In genomic region chr16:3718019-3718391, GRCh38 we compare ENCODE assay signal across 9 cellular contexts. TPM values are rescaled to one million over a fixed set of nuclear protein-coding genes. Genes with fewer than 3 reads are reported as not detected.
DNase-seq lines count a peak whose midpoint lies in the region; ATAC-seq, FAIRE-seq and TF ChIP-seq lines count a peak whose summit lies in the region.
"Had no signal": no experiment of that assay in that cellular context is flagged by ENCODE, and none has a peak within 500 bp of the region (broad histone marks: within the 10 kb centered on the region; RNA-seq: fewer than 3 reads in every experiment).

No MANE protein-coding gene starts in this region.

- DNase-seq in small intestine, result no peak
- DNase-seq in NCI-H510A treated with DMSO at 0.1 percent for 48 hours (lab: John Stamatoyannopoulos, UW), result no peak
- no peak for DNase-seq in iPS-NIHi7 (ENCODE audit: extremely low spot score)
- DNase-seq in MV-4-11 (lab: John Stamatoyannopoulos, UW), result no peak
- DNase-seq in GM13976 (ENCODE audit: low spot score), result no peak

- H3K9me3 ChIP-seq in HEK293 (ENCODE audit: control insufficient read depth, insufficient read depth, low read depth, low read length) (no peaks in the 10 kb centered on the region), gastroesophageal sphincter (no peaks in the 10 kb centered on the region), small intestine (ENCODE audit: control insufficient read depth, low read depth) (no peaks in the 10 kb centered on the region)

- H3K36me3 ChIP-seq in HEK293 (ENCODE audit: control insufficient read depth in 2 of 2, insufficient read depth in 1 of 2, low read length in 2 of 2), result peaks cover 4 to 20% of the 10 kb centered on the region in 2 experiments; a peak in 2 of 3 replicates
- H3K36me3 ChIP-seq in gastroesophageal sphincter, result peaks cover 0 to 11% of the 10 kb centered on the region in 2 donors
- H3K36me3 ChIP-seq in small intestine (ENCODE audit: control insufficient read depth in 2 of 2, insufficient read depth in 2 of 2, low read length in 2 of 2), result no peaks in the 10 kb centered on the region

- H3K27me3 ChIP-seq in gastroesophageal sphincter (no peaks in the 10 kb centered on the region), small intestine (ENCODE audit: control insufficient read depth in 2 of 2, insufficient read depth in 2 of 2, low read length in 2 of 2) (no peaks in the 10 kb centered on the region)

- peak overlapping the region; percentile 80; the same call in 1 of the 2 replicates for H3K27ac ChIP-seq in HEK293 (ENCODE audit: extremely low read depth, low read depth, low read length)
- H3K27ac ChIP-seq in gastroesophageal sphincter, result peak overlapping the region; percentile 73 to 91 (median 89)
- peak overlapping the region; percentile 86 to 96 for H3K27ac ChIP-seq in small intestine (ENCODE audit: low read depth in 1 of 2, low read length in 1 of 2)

- POLR2A ChIA-PET in HEK293 (lab: Yijun Ruan, JAX), result interaction anchor here (0.6 to 1.6 kb wide), 6 partner anchors 28 to 265 kb away, joined by 3 to 6 read pairs (median 4); no protein-coding TSS in a partner anchor

- FAIRE-seq in small intestine (lab: Jason Lieb, UNC), result no peak
- FAIRE-seq: endometrium had no signal

- TF ChIP-seq POLR2A in gastroesophageal sphincter (IDR thresholded peaks at IDR 0.05), result no peak

- TF ChIP-seq CTCF in HEK293 (tag by site-specific recombination; IDR thresholded peaks at IDR 0.05) (no peak), WI38 (IDR thresholded peaks at IDR 0.05; ENCODE audit: low read depth, low read length) (no peak), gastroesophageal sphincter (IDR thresholded peaks at IDR 0.05) (no peak), GM13976 (IDR thresholded peaks at IDR 0.05; ENCODE audit: borderline replicate concordance, control extremely low read depth, extremely low read depth, insufficient read depth, missing control alignments) (no peak)

- no peak for TF ChIP-seq EP300 in gastroesophageal sphincter (IDR thresholded peaks at IDR 0.05)

- H3K4me3 ChIP-seq in HEK293 (ENCODE audit: low read depth, low read length) (peak overlapping the region; percentile 68), WI38 (ENCODE audit: low read depth, low read length) (peak overlapping the region; percentile 95), gastroesophageal sphincter (peak overlapping the region; percentile 76 to 97), small intestine (ENCODE audit: low read depth in 1 of 2, low read length in 2 of 2) (peak overlapping the region; percentile 66 to 93)

- 6 to 56% methylated on average over 2 to 4 of the region's 5 CpGs for WGBS in gastroesophageal sphincter (ENCODE audit: low coverage in 1 of 2), 2 donors
- WGBS in small intestine, 3 donors, result 23 to 25% (median 25%) methylated on average over 5 of the region's 5 CpGs

- no peaks in the 10 kb centered on the region for H3K4me1 ChIP-seq in HEK293 (ENCODE audit: control insufficient read depth, insufficient read depth, low read length)
- peaks cover 0 to 22% (median 10%) of the 10 kb centered on the region in 3 donors for H3K4me1 ChIP-seq in gastroesophageal sphincter
- peaks cover 0 to 3% of the 10 kb centered on the region in 2 donors for H3K4me1 ChIP-seq in small intestine (ENCODE audit: control insufficient read depth in 2 of 2, insufficient read depth in 1 of 2, low read depth in 1 of 2, low read length in 1 of 2)

- in situ Hi-C loops in GM13976 (cut with MboI; ENCODE audit: low sequenced_read_pairs, unreplicated experiment), result no loop called here

- ATAC-seq in gastroesophageal sphincter, result no peak

- CTCF ChIA-PET in HEK293 (lab: Yijun Ruan, JAX), result no interaction called here

TF ChIP-seq in HEK293, 187 proteins besides CTCF, POLR2A, EP300 and RAD21 (continues in another document):
- TF ChIP-seq ZBTB20 (tag by site-specific recombination; IDR thresholded peaks at IDR 0.05) (no peak), ZNF776 (tag by site-specific recombination; IDR thresholded peaks at IDR 0.05; ENCODE audit: borderline replicate concordance) (no peak), ZNF558 (tag by site-specific recombination; IDR thresholded peaks at IDR 0.05) (no peak), ZNF404 (tag by site-specific recombination; IDR thresholded peaks at IDR 0.05) (no peak), ZNF394 (tag by site-specific recombination; IDR thresholded peaks at IDR 0.05; ENCODE audit: borderline replicate concordance) (no peak), ZNF830 (tag by site-specific recombination; IDR thresholded peaks at IDR 0.05; ENCODE audit: low read depth) (no peak), ZNF518A (tag by site-specific recombination; conservative IDR thresholded peaks at IDR 0.05; ENCODE audit: low read depth) (no peak), ZNF416 (tag by site-specific recombination; IDR thresholded peaks at IDR 0.05) (no peak)
- TF ChIP-seq, protein P1, sequence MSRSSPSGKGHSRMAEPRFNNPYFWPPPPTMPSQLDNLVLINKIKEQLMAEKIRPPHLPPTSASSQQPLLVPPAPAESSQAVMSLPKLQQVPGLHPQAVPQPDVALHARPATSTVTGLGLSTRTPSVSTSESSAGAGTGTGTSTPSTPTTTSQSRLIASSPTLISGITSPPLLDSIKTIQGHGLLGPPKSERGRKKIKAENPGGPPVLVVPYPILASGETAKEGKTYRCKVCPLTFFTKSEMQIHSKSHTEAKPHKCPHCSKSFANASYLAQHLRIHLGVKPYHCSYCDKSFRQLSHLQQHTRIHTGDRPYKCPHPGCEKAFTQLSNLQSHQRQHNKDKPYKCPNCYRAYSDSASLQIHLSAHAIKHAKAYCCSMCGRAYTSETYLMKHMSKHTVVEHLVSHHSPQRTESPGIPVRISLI (tag by site-specific recombination; IDR thresholded peaks at IDR 0.05), result no peak
- TF ChIP-seq, protein P2, sequence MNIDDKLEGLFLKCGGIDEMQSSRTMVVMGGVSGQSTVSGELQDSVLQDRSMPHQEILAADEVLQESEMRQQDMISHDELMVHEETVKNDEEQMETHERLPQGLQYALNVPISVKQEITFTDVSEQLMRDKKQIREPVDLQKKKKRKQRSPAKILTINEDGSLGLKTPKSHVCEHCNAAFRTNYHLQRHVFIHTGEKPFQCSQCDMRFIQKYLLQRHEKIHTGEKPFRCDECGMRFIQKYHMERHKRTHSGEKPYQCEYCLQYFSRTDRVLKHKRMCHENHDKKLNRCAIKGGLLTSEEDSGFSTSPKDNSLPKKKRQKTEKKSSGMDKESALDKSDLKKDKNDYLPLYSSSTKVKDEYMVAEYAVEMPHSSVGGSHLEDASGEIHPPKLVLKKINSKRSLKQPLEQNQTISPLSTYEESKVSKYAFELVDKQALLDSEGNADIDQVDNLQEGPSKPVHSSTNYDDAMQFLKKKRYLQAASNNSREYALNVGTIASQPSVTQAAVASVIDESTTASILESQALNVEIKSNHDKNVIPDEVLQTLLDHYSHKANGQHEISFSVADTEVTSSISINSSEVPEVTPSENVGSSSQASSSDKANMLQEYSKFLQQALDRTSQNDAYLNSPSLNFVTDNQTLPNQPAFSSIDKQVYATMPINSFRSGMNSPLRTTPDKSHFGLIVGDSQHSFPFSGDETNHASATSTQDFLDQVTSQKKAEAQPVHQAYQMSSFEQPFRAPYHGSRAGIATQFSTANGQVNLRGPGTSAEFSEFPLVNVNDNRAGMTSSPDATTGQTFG (tag by site-specific recombination; IDR thresholded peaks at IDR 0.05; ENCODE audit: borderline replicate concordance), result no peak
- TF ChIP-seq, protein P3, sequence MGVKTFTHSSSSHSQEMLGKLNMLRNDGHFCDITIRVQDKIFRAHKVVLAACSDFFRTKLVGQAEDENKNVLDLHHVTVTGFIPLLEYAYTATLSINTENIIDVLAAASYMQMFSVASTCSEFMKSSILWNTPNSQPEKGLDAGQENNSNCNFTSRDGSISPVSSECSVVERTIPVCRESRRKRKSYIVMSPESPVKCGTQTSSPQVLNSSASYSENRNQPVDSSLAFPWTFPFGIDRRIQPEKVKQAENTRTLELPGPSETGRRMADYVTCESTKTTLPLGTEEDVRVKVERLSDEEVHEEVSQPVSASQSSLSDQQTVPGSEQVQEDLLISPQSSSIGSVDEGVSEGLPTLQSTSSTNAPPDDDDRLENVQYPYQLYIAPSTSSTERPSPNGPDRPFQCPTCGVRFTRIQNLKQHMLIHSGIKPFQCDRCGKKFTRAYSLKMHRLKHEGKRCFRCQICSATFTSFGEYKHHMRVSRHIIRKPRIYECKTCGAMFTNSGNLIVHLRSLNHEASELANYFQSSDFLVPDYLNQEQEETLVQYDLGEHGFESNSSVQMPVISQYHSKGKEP (tag by site-specific recombination; IDR thresholded peaks at IDR 0.05), result no peak

RNA-seq across cellular contexts. Expression of gene TRAP1, which starts 0.7 kb away (rescaled TPM):
- 10 to 100 TPM; 43.2 to 53.8 (median 51.2) TPM for total RNA-seq in gastroesophageal sphincter
- polyA plus RNA-seq in small intestine, result 10 to 100 TPM; 25.5 to 79.5 (median 49.4) TPM
